Comparison of ENCODE assay signal across 1 cellular context in genomic region chr22:36546932-36547331, GRCh38.
TF ChIP-seq lines count a peak whose summit lies in the region.

No MANE protein-coding gene starts in this region.

TF ChIP-seq in H1, 55 proteins besides CTCF, POLR2A, EP300 and RAD21:
- TF ChIP-seq NANOG (IDR thresholded peaks at IDR 0.05; ENCODE audit: insufficient read depth, low read depth, low read length, poor library complexity, severe bottlenecking) (no peak), HDAC2 (IDR thresholded peaks at IDR 0.05; ENCODE audit: borderline replicate concordance in 1 of 2, low read depth in 2 of 2, low read length in 2 of 2) (no peak), GTF2F1 (IDR thresholded peaks at IDR 0.05; ENCODE audit: borderline replicate concordance, low read depth, low read length) (no peak), RBBP5 (IDR thresholded peaks at IDR 0.05; ENCODE audit: borderline replicate concordance, low read depth, low read length) (no peak), SAP30 (IDR thresholded peaks at IDR 0.05; ENCODE audit: insufficient read depth, insufficient replicate concordance, low read length) (no peak), FOSL1 (IDR thresholded peaks at IDR 0.05; ENCODE audit: insufficient read depth, low read depth, low read length) (no peak), EZH2 (IDR thresholded peaks at IDR 0.05; ENCODE audit: low read depth, low read length, severe bottlenecking) (no peak), CREB1 (IDR thresholded peaks at IDR 0.05) (no peak), USF2 (IDR thresholded peaks at IDR 0.05; ENCODE audit: low read length) (no peak), CHD1 (IDR thresholded peaks at IDR 0.05; ENCODE audit: low read depth, low read length) (no peak), POU5F1 (IDR thresholded peaks at IDR 0.05; ENCODE audit: low read depth, low read length) (no peak), TBP (IDR thresholded peaks at IDR 0.05; ENCODE audit: low read depth, low read length) (no peak), NRF1 (IDR thresholded peaks at IDR 0.05; ENCODE audit: low read depth, low read length) (no peak), SRF (IDR thresholded peaks at IDR 0.05; ENCODE audit: low read depth, low read length) (no peak), TAF7 (optimal IDR thresholded peaks at IDR 0.05; ENCODE audit: borderline replicate concordance, low read depth, low read length) (no peak), SP1 (IDR thresholded peaks at IDR 0.05; ENCODE audit: low read depth, low read length) (no peak), POLR2AphosphoS5 (IDR thresholded peaks at IDR 0.05; ENCODE audit: low read depth, low read length) (no peak), ASH2L (IDR thresholded peaks at IDR 0.05; ENCODE audit: low read length) (no peak), PHF8 (conservative IDR thresholded peaks at IDR 0.05; ENCODE audit: low read depth, low read length) (no peak)
TF ChIP-seq in H1: peak in this region for 0.
